10 cellular contexts compared by ENCODE assay signal in genomic region chr1:31183927-31184554, GRCh38. TPM values are rescaled to one million over a fixed set of nuclear protein-coding genes. Genes with fewer than 3 reads are reported as not detected.
DNase-seq lines count a peak whose midpoint lies in the region; ATAC-seq and TF ChIP-seq lines count a peak whose summit lies in the region.
"Had no signal": no experiment of that assay in that cellular context is flagged by ENCODE, and none has a peak within 500 bp of the region (broad histone marks: within the 10 kb centered on the region; RNA-seq: fewer than 3 reads in every experiment).

No MANE protein-coding gene starts in this region.

- no peak for ATAC-seq in CD4-positive, CD25-positive, alpha-beta regulatory T cell (ENCODE audit: low read depth in 2 of 2)
- no peak for ATAC-seq in GM21390 (IDR thresholded peaks at IDR 0.05; ENCODE audit: unreplicated experiment)
- ATAC-seq: left colon had no signal

- no peak overlapping the region for H3K4me3 ChIP-seq in CD4-positive, CD25-positive, alpha-beta regulatory T cell (ENCODE audit: low read depth, low read length)

- H3K27ac Mint-ChIP-seq in CD4-positive, CD25-positive, alpha-beta regulatory T cell, result no peak overlapping the region
- H3K27ac Mint-ChIP-seq in activated naive CD4-positive, alpha-beta T cell treated with anti-CD3 and anti-CD28 coated beads, Interleukin-2, amount 10 ng/mL, durations not matched to agents 7 days and 5 days, result no peak overlapping the region
- H3K27ac Mint-ChIP-seq: IgD-negative memory B cell had no signal

- peaks cover 0 to 3% (median 0%) of the 10 kb centered on the region in 7 donors for H3K9me3 Mint-ChIP-seq in CD4-positive, CD25-positive, alpha-beta regulatory T cell
- H3K9me3 Mint-ChIP-seq in activated naive CD4-positive, alpha-beta T cell treated with anti-CD3 and anti-CD28 coated beads, Interleukin-2, amount 10 ng/mL, durations not matched to agents 7 days and 5 days, result no peaks in the 10 kb centered on the region

- no peak overlapping the region for H3K27ac ChIP-seq in CD4-positive, CD25-positive, alpha-beta regulatory T cell (ENCODE audit: insufficient read depth, low read length, poor library complexity, severe bottlenecking)

- peaks cover 13% of the 10 kb centered on the region for H3K4me1 ChIP-seq in CD4-positive, CD25-positive, alpha-beta regulatory T cell (ENCODE audit: control insufficient read depth, insufficient read depth, low read length, poor library complexity, severe bottlenecking)

- no peaks in the 10 kb centered on the region for H3K36me3 Mint-ChIP-seq in CD4-positive, CD25-positive, alpha-beta regulatory T cell
- H3K36me3 Mint-ChIP-seq in activated naive CD4-positive, alpha-beta T cell treated with anti-CD3 and anti-CD28 coated beads, Interleukin-2, amount 10 ng/mL, durations not matched to agents 7 days and 5 days, result no peaks in the 10 kb centered on the region
- H3K36me3 Mint-ChIP-seq: IgD-negative memory B cell had no signal

- no peak overlapping the region for H3K4me3 Mint-ChIP-seq in CD4-positive, CD25-positive, alpha-beta regulatory T cell
- no peak overlapping the region for H3K4me3 Mint-ChIP-seq in activated naive CD4-positive, alpha-beta T cell treated with anti-CD3 and anti-CD28 coated beads, Interleukin-2, amount 10 ng/mL, durations not matched to agents 7 days and 5 days
- H3K4me3 Mint-ChIP-seq: IgD-negative memory B cell had no signal

- peaks cover 42% of the 10 kb centered on the region for H3K27me3 Mint-ChIP-seq in CD4-positive, CD25-positive, alpha-beta regulatory T cell
- peaks cover 55% of the 10 kb centered on the region for H3K27me3 Mint-ChIP-seq in activated naive CD4-positive, alpha-beta T cell treated with anti-CD3 and anti-CD28 coated beads, Interleukin-2, amount 10 ng/mL, durations not matched to agents 7 days and 5 days

- H3K36me3 ChIP-seq in CD4-positive, CD25-positive, alpha-beta regulatory T cell (ENCODE audit: control insufficient read depth, insufficient read depth, low read length), result no peaks in the 10 kb centered on the region

- no peaks in the 10 kb centered on the region for H3K9me3 ChIP-seq in CD4-positive, CD25-positive, alpha-beta regulatory T cell (ENCODE audit: control insufficient read depth in 2 of 2, low read length in 2 of 2)

- H3K4me1 Mint-ChIP-seq in CD4-positive, CD25-positive, alpha-beta regulatory T cell, result peaks cover 0 to 12% (median 4%) of the 10 kb centered on the region in 4 donors
- peaks cover 11% of the 10 kb centered on the region for H3K4me1 Mint-ChIP-seq in activated naive CD4-positive, alpha-beta T cell treated with anti-CD3 and anti-CD28 coated beads, Interleukin-2, amount 10 ng/mL, durations not matched to agents 7 days and 5 days

- H3K27me3 ChIP-seq in CD4-positive, CD25-positive, alpha-beta regulatory T cell (ENCODE audit: control insufficient read depth, insufficient read depth, low read length), result peaks cover 11% of the 10 kb centered on the region

- CTCF ChIA-PET in activated naive CD4-positive, alpha-beta T cell treated with anti-CD3 and anti-CD28 coated beads, Interleukin-2, amount 10 ng/mL, durations not matched to agents 7 days and 5 days (lab: Charles Lee), result interaction anchor here (0.6 to 6.3 kb wide), 13 partner anchors 9 to 365 kb away, joined by 3 to 69 read pairs (median 4); no protein-coding TSS in a partner anchor

- peak; percentile 65 for TF ChIP-seq CTCF in GM20000 (IDR thresholded peaks at IDR 0.05; ENCODE audit: extremely low read depth, missing control alignments)

- DNase-seq in CD4-positive, CD25-positive, alpha-beta regulatory T cell, result peak in 2 of 3 donors; percentile 21 to 45
- DNase-seq in GM20000 (ENCODE audit: low spot score) (peak; percentile 71), NCI-H510A (lab: John Stamatoyannopoulos, UW) (peak; percentile 6), iPS-NIHi7 (ENCODE audit: extremely low spot score) (peak; percentile 80)
- DNase-seq in activated naive CD4-positive, alpha-beta T cell treated with anti-CD3 and anti-CD28 coated beads, Interleukin-2, amount 10 ng/mL, durations not matched to agents 7 days and 5 days, result peak; percentile 62
- DNase-seq in stimulated activated CD4-positive, alpha-beta T cell treated with anti-CD3 and anti-CD28 coated beads, Interleukin-4, amount 100 ng/mL, for 24 hours, result peak; percentile 31
- no peak for DNase-seq in activated CD4-positive, CD25-positive, alpha-beta regulatory T cell (lab: John Stamatoyannopoulos, UW)

RNA-seq across cellular contexts. Expression of gene NKAIN1, which starts 55.6 kb away (rescaled TPM):
- not detected for total RNA-seq in CD4-positive, CD25-positive, alpha-beta regulatory T cell
- polyA plus RNA-seq in CD4-positive, CD25-positive, alpha-beta regulatory T cell, result not detected
- polyA plus RNA-seq: IgD-negative memory B cell had no signal

Comparison
In these comparisons a context has a peak if more than half of its experiments do, and no peak if none do; other contexts are left out.
1. DNase-seq: peak in CD4-positive, CD25-positive, alpha-beta regulatory T cell (2 of 3), GM20000 (single experiment), NCI-H510A (single experiment), activated naive CD4-positive, alpha-beta T cell treated with anti-CD3 and anti-CD28 coated beads, Interleukin-2, amount 10 ng/mL, durations not matched to agents 7 days and 5 days (single experiment), iPS-NIHi7 (single experiment) and stimulated activated CD4-positive, alpha-beta T cell treated with anti-CD3 and anti-CD28 coated beads, Interleukin-4, amount 100 ng/mL, for 24 hours (single experiment); none in activated CD4-positive, CD25-positive, alpha-beta regulatory T cell (0 of 4).